ENCODE assay signal across 2 cellular contexts in genomic region chr5:106017243-106017857, GRCh38.
TF ChIP-seq lines count a peak whose summit lies in the region.

No MANE protein-coding gene starts in this region.

TF ChIP-seq in HEK293, 187 proteins besides CTCF, POLR2A, EP300 and RAD21 (continued from another document):
- TF ChIP-seq HOXD13 (CRISPR knock-in tag; IDR thresholded peaks at IDR 0.05; ENCODE audit: borderline replicate concordance) (no peak), GFI1B (tag by site-specific recombination; IDR thresholded peaks at IDR 0.05) (no peak), ZNF175 (tag by site-specific recombination; IDR thresholded peaks at IDR 0.05) (no peak), ELK4 (IDR thresholded peaks at IDR 0.05; ENCODE audit: borderline replicate concordance, low read depth, low read length) (no peak)
TF ChIP-seq in HEK293: peak in this region for 1.

TF ChIP-seq in K562, 482 proteins besides CTCF, POLR2A, EP300 and RAD21 (continued from another document):
- TF ChIP-seq ELK3 (CRISPR knock-in tag; IDR thresholded peaks at IDR 0.05) (no peak), PCBP2 (IDR thresholded peaks at IDR 0.05; ENCODE audit: low read depth, low read length, poor library complexity, severe bottlenecking) (peak; percentile 44), SNRNP70 (optimal IDR thresholded peaks at IDR 0.05; ENCODE audit: low read depth, low read length) (no peak), TAF9B (IDR thresholded peaks at IDR 0.05; ENCODE audit: partially characterized antibody) (no peak), NCOR1 (IDR thresholded peaks at IDR 0.05) (no peak), MLLT1 (IDR thresholded peaks at IDR 0.05) (no peak), ZBTB11 (CRISPR knock-in tag; IDR thresholded peaks at IDR 0.05) (no peak), STAT5A (IDR thresholded peaks at IDR 0.05; ENCODE audit: borderline replicate concordance, low read length) (no peak), NFE2L1 (tag; IDR thresholded peaks at IDR 0.05; ENCODE audit: borderline replicate concordance, low read depth) (no peak), ZNF134 (CRISPR knock-in tag; conservative IDR thresholded peaks at IDR 0.05) (no peak), ZNF398 (CRISPR knock-in tag; IDR thresholded peaks at IDR 0.05) (no peak)
